In the genomic region with DNA sequence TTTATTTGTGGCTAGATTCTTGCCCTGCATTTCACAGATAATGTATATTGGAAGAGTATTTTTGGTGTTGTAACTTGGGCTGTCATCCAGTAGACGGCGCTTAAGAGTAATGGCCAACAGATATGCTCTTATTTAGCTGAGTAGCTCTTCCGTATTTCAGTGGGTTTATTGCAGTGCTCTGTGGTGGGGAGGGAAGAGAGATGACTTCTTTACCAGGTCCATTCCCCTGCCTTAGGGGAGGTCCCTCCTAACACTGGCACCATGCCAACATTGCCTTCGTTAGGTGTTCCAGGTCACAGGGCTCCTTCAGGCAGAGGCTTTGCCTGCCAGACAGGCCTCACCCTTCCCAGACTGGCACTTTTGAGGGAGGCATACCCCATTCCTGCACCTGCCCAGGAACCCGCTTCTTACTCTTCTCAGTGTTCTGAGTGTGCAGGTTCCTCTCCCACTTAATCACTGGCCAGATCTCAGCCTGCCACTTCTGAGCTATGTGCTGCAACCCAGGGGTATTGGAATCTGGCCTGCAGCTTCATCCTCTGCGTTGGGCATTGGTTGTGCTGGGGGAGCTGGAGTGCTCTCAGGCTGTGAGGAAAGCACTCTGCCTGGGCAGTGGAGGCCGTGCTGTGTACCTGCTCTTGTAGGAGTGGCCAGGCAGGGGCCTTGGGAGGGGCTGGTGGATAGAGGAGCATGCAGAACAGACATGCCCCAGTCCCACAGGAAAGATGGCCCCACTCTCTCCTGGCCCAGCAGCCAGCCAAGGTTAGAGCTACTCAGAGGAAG, we compare ENCODE assay signal across 9 cellular contexts. TPM values are rescaled to one million over a fixed set of nuclear protein-coding genes. Genes with fewer than 3 reads are reported as not detected.
DNase-seq lines count a peak whose midpoint lies in the region; ATAC-seq and TF ChIP-seq lines count a peak whose summit lies in the region.
"Had no signal": no experiment of that assay in that cellular context is flagged by ENCODE, and none has a peak within 500 bp of the region (broad histone marks: within the 10 kb centered on the region; RNA-seq: fewer than 3 reads in every experiment).

No MANE protein-coding gene starts in this region.

- TF ChIP-seq CTCF in GM23338 (conservative IDR thresholded peaks at IDR 0.05; ENCODE audit: low read depth in 2 of 2): peak; percentile 81 to 83
- TF ChIP-seq CTCF in LNCAP (IDR thresholded peaks at IDR 0.05): peak; percentile 90

- ATAC-seq in GM23338 (peak; percentile 86), memory B cell (ENCODE audit: low read depth) (peak; percentile 32)

- H3K36me3 Mint-ChIP-seq in GM23338 (ENCODE audit: low read depth): no peaks in the 10 kb centered on the region
- H3K36me3 Mint-ChIP-seq in memory B cell: no peaks in the 10 kb centered on the region

- H3K9me3 Mint-ChIP-seq in GM23338 (peaks cover 5% of the 10 kb centered on the region; the same call in 2 of the 3 replicates), memory B cell (no peaks in the 10 kb centered on the region)

- H3K27ac ChIP-seq in GM23338 (ENCODE audit: low read depth): no peak overlapping the region

- H4K20me1 ChIP-seq in GM23338 (replicated peaks; ENCODE audit: insufficient read depth): no peaks in the 10 kb centered on the region

- H3K27me3 Mint-ChIP-seq in GM23338 (ENCODE audit: insufficient read depth, low read depth, poor library complexity): peaks cover 1% of the 10 kb centered on the region
- H3K27me3 Mint-ChIP-seq in memory B cell: peaks cover 12% of the 10 kb centered on the region

- H3F3A ChIP-seq in GM23338 (replicated peaks; ENCODE audit: low read depth): no peaks in the 10 kb centered on the region

- H3K4me3 Mint-ChIP-seq in GM23338 (no peak overlapping the region), memory B cell (no peak overlapping the region)
- H3K4me3 Mint-ChIP-seq: naive B cell had no signal

- no peak overlapping the region for H3K4me2 ChIP-seq in GM23338

- peaks cover 8% of the 10 kb centered on the region; the same call in 2 of the 3 replicates for H3K4me1 Mint-ChIP-seq in GM23338
- H3K4me1 Mint-ChIP-seq in memory B cell: no peaks in the 10 kb centered on the region
- H3K4me1 Mint-ChIP-seq: naive B cell had no signal

- no peak overlapping the region for H3K27ac Mint-ChIP-seq in GM23338
- H3K27ac Mint-ChIP-seq in memory B cell: no peak overlapping the region
- H3K27ac Mint-ChIP-seq: naive B cell had no signal

- H3K27me3 ChIP-seq in GM23338 (ENCODE audit: insufficient read depth): peaks cover 9% of the 10 kb centered on the region

- peak; percentile 4 for DNase-seq in stimulated activated CD4-positive, alpha-beta T cell treated with anti-CD3 and anti-CD28 coated beads, Interleukin-15, amount 100 ng/mL, for 24 hours
- no peak for DNase-seq in stimulated activated CD4-positive, alpha-beta T cell treated with anti-CD3 and anti-CD28 coated beads, Interleukin-1b, Interleukin-23, amount 100 ng/mL, for 48 hours
- DNase-seq in GM23338 (ENCODE audit: low spot score): peak; percentile 67
- peak; percentile 16 for DNase-seq in astrocyte of the hippocampus (ENCODE audit: low read depth, low spot score)
- no peak for DNase-seq in memory B cell (ENCODE audit: low spot score in 2 of 2)
- DNase-seq in HCEC 1CT: no peak
- no peak for DNase-seq in stimulated activated CD8-positive, alpha-beta memory T cell treated with anti-CD3 and anti-CD28 coated beads, Interleukin-4, amount 100 ng/mL, for 48 hours
- DNase-seq: naive B cell had no signal

- no peak overlapping the region for H2AFZ ChIP-seq in GM23338

- no peak overlapping the region for H3K4me3 ChIP-seq in GM23338

- H3K9me2 ChIP-seq in GM23338 (ENCODE audit: insufficient read depth): no peaks in the 10 kb centered on the region

- no peaks in the 10 kb centered on the region for H3K4me1 ChIP-seq in GM23338 (ENCODE audit: insufficient read depth)

- no peaks in the 10 kb centered on the region for H3K79me2 ChIP-seq in GM23338 (replicated peaks; ENCODE audit: insufficient read depth)

- H3K36me3 ChIP-seq in GM23338 (ENCODE audit: insufficient read depth): no peaks in the 10 kb centered on the region

TF ChIP-seq in GM23338, 12 proteins besides CTCF, POLR2A, EP300 and RAD21 (continues in another document):
- TF ChIP-seq CREB1 (CRISPR knock-in tag; IDR thresholded peaks at IDR 0.05; ENCODE audit: low read depth): no peak
- TF ChIP-seq ZNF114 (CRISPR knock-in tag; IDR thresholded peaks at IDR 0.05): no peak
- no peak for TF ChIP-seq NANOG (IDR thresholded peaks at IDR 0.05; ENCODE audit: borderline replicate concordance)
- TF ChIP-seq EZH2phosphoT487 (IDR thresholded peaks at IDR 0.05; ENCODE audit: unreplicated experiment): no peak
- TF ChIP-seq, protein P1, sequence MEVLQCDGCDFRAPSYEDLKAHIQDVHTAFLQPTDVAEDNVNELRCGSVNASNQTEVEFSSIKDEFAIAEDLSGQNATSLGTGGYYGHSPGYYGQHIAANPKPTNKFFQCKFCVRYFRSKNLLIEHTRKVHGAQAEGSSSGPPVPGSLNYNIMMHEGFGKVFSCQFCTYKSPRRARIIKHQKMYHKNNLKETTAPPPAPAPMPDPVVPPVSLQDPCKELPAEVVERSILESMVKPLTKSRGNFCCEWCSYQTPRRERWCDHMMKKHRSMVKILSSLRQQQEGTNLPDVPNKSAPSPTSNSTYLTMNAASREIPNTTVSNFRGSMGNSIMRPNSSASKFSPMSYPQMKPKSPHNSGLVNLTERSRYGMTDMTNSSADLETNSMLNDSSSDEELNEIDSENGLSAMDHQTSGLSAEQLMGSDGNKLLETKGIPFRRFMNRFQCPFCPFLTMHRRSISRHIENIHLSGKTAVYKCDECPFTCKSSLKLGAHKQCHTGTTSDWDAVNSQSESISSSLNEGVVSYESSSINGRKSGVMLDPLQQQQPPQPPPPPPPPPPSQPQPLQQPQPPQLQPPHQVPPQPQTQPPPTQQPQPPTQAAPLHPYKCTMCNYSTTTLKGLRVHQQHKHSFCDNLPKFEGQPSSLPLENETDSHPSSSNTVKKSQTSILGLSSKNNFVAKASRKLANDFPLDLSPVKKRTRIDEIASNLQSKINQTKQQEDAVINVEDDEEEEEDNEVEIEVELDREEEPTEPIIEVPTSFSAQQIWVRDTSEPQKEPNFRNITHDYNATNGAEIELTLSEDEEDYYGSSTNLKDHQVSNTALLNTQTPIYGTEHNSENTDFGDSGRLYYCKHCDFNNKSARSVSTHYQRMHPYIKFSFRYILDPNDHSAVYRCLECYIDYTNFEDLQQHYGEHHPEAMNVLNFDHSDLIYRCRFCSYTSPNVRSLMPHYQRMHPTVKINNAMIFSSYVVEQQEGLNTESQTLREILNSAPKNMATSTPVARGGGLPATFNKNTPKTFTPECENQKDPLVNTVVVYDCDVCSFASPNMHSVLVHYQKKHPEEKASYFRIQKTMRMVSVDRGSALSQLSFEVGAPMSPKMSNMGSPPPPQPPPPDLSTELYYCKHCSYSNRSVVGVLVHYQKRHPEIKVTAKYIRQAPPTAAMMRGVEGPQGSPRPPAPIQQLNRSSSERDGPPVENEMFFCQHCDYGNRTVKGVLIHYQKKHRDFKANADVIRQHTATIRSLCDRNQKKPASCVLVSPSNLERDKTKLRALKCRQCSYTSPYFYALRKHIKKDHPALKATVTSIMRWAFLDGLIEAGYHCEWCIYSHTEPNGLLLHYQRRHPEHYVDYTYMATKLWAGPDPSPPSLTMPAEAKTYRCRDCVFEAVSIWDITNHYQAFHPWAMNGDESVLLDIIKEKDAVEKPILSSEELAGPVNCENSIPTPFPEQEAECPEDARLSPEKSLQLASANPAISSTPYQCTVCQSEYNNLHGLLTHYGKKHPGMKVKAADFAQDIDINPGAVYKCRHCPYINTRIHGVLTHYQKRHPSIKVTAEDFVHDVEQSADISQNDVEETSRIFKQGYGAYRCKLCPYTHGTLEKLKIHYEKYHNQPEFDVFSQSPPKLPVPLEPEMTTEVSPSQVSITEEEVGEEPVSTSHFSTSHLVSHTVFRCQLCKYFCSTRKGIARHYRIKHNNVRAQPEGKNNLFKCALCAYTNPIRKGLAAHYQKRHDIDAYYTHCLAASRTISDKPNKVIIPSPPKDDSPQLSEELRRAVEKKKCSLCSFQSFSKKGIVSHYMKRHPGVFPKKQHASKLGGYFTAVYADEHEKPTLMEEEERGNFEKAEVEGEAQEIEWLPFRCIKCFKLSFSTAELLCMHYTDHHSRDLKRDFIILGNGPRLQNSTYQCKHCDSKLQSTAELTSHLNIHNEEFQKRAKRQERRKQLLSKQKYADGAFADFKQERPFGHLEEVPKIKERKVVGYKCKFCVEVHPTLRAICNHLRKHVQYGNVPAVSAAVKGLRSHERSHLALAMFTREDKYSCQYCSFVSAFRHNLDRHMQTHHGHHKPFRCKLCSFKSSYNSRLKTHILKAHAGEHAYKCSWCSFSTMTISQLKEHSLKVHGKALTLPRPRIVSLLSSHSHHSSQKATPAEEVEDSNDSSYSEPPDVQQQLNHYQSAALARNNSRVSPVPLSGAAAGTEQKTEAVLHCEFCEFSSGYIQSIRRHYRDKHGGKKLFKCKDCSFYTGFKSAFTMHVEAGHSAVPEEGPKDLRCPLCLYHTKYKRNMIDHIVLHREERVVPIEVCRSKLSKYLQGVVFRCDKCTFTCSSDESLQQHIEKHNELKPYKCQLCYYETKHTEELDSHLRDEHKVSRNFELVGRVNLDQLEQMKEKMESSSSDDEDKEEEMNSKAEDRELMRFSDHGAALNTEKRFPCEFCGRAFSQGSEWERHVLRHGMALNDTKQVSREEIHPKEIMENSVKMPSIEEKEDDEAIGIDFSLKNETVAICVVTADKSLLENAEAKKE (CRISPR knock-in tag; IDR thresholded peaks at IDR 0.05): no peak

RNA-seq across cellular contexts. Expression of a gene that starts 29.4 kb away (rescaled TPM):
- not detected in 2 replicates for total RNA-seq in GM23338 (2014; rRNA removed; shearing (Covaris generic))
- polyA plus RNA-seq in GM23338 (2016; fragmentation: Nextera tagmentation; extraction: Ambion mirVana): not detected in 2 replicates

Comparison
In these comparisons a context has a peak if more than half of its experiments do, and no peak if none do; other contexts are left out.
1. DNase-seq: peak in stimulated activated CD4-positive, alpha-beta T cell treated with anti-CD3 and anti-CD28 coated beads, Interleukin-15, amount 100 ng/mL, for 24 hours (single experiment), GM23338 (single experiment) and astrocyte of the hippocampus (single experiment); none in stimulated activated CD4-positive, alpha-beta T cell treated with anti-CD3 and anti-CD28 coated beads, Interleukin-1b, Interleukin-23, amount 100 ng/mL, for 48 hours (single experiment), memory B cell (0 of 2), HCEC 1CT (single experiment) and stimulated activated CD8-positive, alpha-beta memory T cell treated with anti-CD3 and anti-CD28 coated beads, Interleukin-4, amount 100 ng/mL, for 48 hours (single experiment).